ENCODE assay signal across 18 cellular contexts in genomic region chr4:53924333-53925049, GRCh38.
"Had no signal": no experiment of that assay in that cellular context is flagged by ENCODE, and none has a peak within 500 bp of the region (broad histone marks: within the 10 kb centered on the region; RNA-seq: fewer than 3 reads in every experiment).

No MANE protein-coding gene starts in this region.

- H3K27ac ChIP-seq: gastrocnemius medialis, pancreas, psoas muscle, right atrium auricular region, spleen had no signal

- H3K9me3 ChIP-seq: gastrocnemius medialis, pancreas, psoas muscle, right atrium auricular region, spleen had no signal

- DNase-seq: activated CD4-positive, alpha-beta T cell treated with anti-CD3 and anti-CD28 coated beads for 36 hours; activated CD4-positive, alpha-beta T cell treated with anti-CD3 and anti-CD28 coated beads, Interleukin-2, amount 50 U/mL, for 48 hours; activated naive CD4-positive, alpha-beta T cell treated with Interleukin-2 at 50 U/mL for 16 hours; activated naive CD8-positive, alpha-beta T cell treated with anti-CD3 and anti-CD28 coated beads for 36 hours; activated T-cell treated with anti-CD3 and anti-CD28 coated beads, Interleukin-2, amount 50 U/mL, for 48 hours; central memory CD4-positive, alpha-beta T cell; dermis blood vessel endothelial cell; effector CD8-positive, alpha-beta T cell; gastrocnemius medialis; head of caudate nucleus; left colon; naive B cell; pancreas; psoas muscle; spleen; stimulated activated naive CD8-positive, alpha-beta T cell treated with anti-CD3 and anti-CD28 coated beads, Interleukin-15, Interleukin-2, amounts not matched to agents 100 U/mL and 50 U/mL, for 24 hours; T-helper 9 cell had no signal

- H3K4me3 ChIP-seq: gastrocnemius medialis, pancreas, psoas muscle, right atrium auricular region, spleen had no signal

- H3K27me3 ChIP-seq: gastrocnemius medialis, pancreas, right atrium auricular region had no signal

- H3K36me3 ChIP-seq: gastrocnemius medialis, pancreas, right atrium auricular region, spleen had no signal

- ATAC-seq: activated CD4-positive, alpha-beta T cell treated with anti-CD3 and anti-CD28 coated beads for 36 hours; gastrocnemius medialis; left colon; pancreas; psoas muscle had no signal

- H3K4me1 ChIP-seq: gastrocnemius medialis, pancreas, psoas muscle, right atrium auricular region had no signal
